In genomic region chr7:116951366-116952292, GRCh38 we compare ENCODE assay signal across 15 cellular contexts. TPM values are rescaled to one million over a fixed set of nuclear protein-coding genes. Genes with fewer than 3 reads are reported as not detected.
A peak's percentile ranks its signal among the peaks of the same experiment; 100 is the strongest.
DNase-seq lines count a peak whose midpoint lies in the region; ATAC-seq and TF ChIP-seq lines count a peak whose summit lies in the region.
"Had no signal": no experiment of that assay in that cellular context is flagged by ENCODE, and none has a peak within 500 bp of the region (broad histone marks: within the 10 kb centered on the region; RNA-seq: fewer than 3 reads in every experiment).

No MANE protein-coding gene starts in this region.

- no peaks in the 10 kb centered on the region for H3K9me3 Mint-ChIP-seq in activated CD8-positive, alpha-beta memory T cell treated with anti-CD3 and anti-CD28 coated beads, Interleukin-2, amount 10 ng/mL, durations not matched to agents 7 days and 5 days (ENCODE audit: low read depth)
- H3K9me3 Mint-ChIP-seq: activated naive CD4-positive, alpha-beta T cell treated with anti-CD3 and anti-CD28 coated beads, Interleukin-2, amount 50 U/mL, for 72 hours had no signal

- H3K9ac ChIP-seq in smooth muscle cell (ENCODE audit: low read depth): no peak overlapping the region

- POLR2A ChIA-PET in PC-9 (lab: Charles Lee; ENCODE audit: unreplicated experiment): no interaction called here
- POLR2A ChIA-PET in GM10248 (lab: Yijun Ruan, JAX): no interaction called here

- H3F3A ChIP-seq in PC-9 (ENCODE audit: insufficient read depth, low read depth) (no peaks in the 10 kb centered on the region), smooth muscle cell (ENCODE audit: low read depth) (peaks cover 12% of the 10 kb centered on the region)

- H3K4me3 Mint-ChIP-seq in activated CD8-positive, alpha-beta memory T cell treated with anti-CD3 and anti-CD28 coated beads, Interleukin-2, amount 10 ng/mL, durations not matched to agents 7 days and 5 days: peak overlapping the region; percentile 1

- H3K9me2 ChIP-seq in PC-9 (ENCODE audit: insufficient read depth): no peaks in the 10 kb centered on the region

- peaks cover 25% of the 10 kb centered on the region for H3K79me2 ChIP-seq in PC-9 (ENCODE audit: low read depth)
- H3K79me2 ChIP-seq in smooth muscle cell (ENCODE audit: low read depth): peaks cover 22% of the 10 kb centered on the region

- no peak for DNase-seq in activated CD8-positive, alpha-beta memory T cell treated with anti-CD3 and anti-CD28 coated beads, Interleukin-2, amount 10 ng/mL, durations not matched to agents 7 days and 5 days
- no peak for DNase-seq in activated CD8-positive, alpha-beta memory T cell treated with anti-CD3 and anti-CD28 coated beads, Interleukin-2, amount 50 U/mL, for 48 hours
- DNase-seq in PC-9: peak in 1 of 2 experiments; percentile 17
- no peak for DNase-seq in smooth muscle cell (lab: John Stamatoyannopoulos, UW; ENCODE audit: unreplicated experiment)
- no peak for DNase-seq in lower lobe of right lung
- no peak for DNase-seq in GM10248 (ENCODE audit: extremely low spot score)
- DNase-seq: ACHN, DMS79, KG1, T-helper 2 cell had no signal

- TF ChIP-seq CTCF in PC-9 (conservative IDR thresholded peaks at IDR 0.05) (no peak), smooth muscle cell (IDR thresholded peaks at IDR 0.05; ENCODE audit: borderline replicate concordance, insufficient read depth, poor library complexity, severe bottlenecking) (no peak), lower lobe of right lung (IDR thresholded peaks at IDR 0.05) (no peak), GM10248 (IDR thresholded peaks at IDR 0.05; ENCODE audit: control extremely low read depth, extremely low read depth, low read depth, missing control alignments) (no peak)

- peaks cover 1% of the 10 kb centered on the region for H3K36me3 Mint-ChIP-seq in activated CD8-positive, alpha-beta memory T cell treated with anti-CD3 and anti-CD28 coated beads, Interleukin-2, amount 10 ng/mL, durations not matched to agents 7 days and 5 days
- H3K36me3 Mint-ChIP-seq: activated naive CD4-positive, alpha-beta T cell treated with anti-CD3 and anti-CD28 coated beads, Interleukin-2, amount 50 U/mL, for 72 hours had no signal

- no peak overlapping the region for H3K27ac Mint-ChIP-seq in activated CD8-positive, alpha-beta memory T cell treated with anti-CD3 and anti-CD28 coated beads, Interleukin-2, amount 10 ng/mL, durations not matched to agents 7 days and 5 days

- ATAC-seq in activated CD8-positive, alpha-beta memory T cell treated with anti-CD3 and anti-CD28 coated beads, Interleukin-2, amount 10 ng/mL, durations not matched to agents 7 days and 5 days: no peak
- ATAC-seq in esophagus mucosa (peak; percentile 14), lower lobe of right lung (no peak), GM18868 (IDR thresholded peaks at IDR 0.05; ENCODE audit: unreplicated experiment) (no peak)
- ATAC-seq: activated naive CD4-positive, alpha-beta T cell treated with anti-CD3 and anti-CD28 coated beads, Interleukin-2, amount 50 U/mL, for 72 hours; gastroesophageal sphincter; GM12878 had no signal

- H3K4me3 ChIP-seq in PC-9 (peak overlapping the region; percentile 95; the same call in 1 of the 2 replicates), smooth muscle cell (no peak overlapping the region), lower lobe of right lung (no peak overlapping the region)

- WGBS in smooth muscle cell (ENCODE audit: low lambda C conversion rate): 95% methylated on average over 17 of the region's 17 CpGs

- BruUV-seq in PC-9 (replicated peaks; lab: Mats Ljungman, UMichigan): no TSS peak

- H3K36me3 ChIP-seq in PC-9 (ENCODE audit: low read depth) (no peaks in the 10 kb centered on the region), smooth muscle cell (ENCODE audit: low read depth) (no peaks in the 10 kb centered on the region), lower lobe of right lung (no peaks in the 10 kb centered on the region)
- H3K36me3 ChIP-seq: gastroesophageal sphincter had no signal

- H3K4me1 Mint-ChIP-seq in activated CD8-positive, alpha-beta memory T cell treated with anti-CD3 and anti-CD28 coated beads, Interleukin-2, amount 10 ng/mL, durations not matched to agents 7 days and 5 days: peaks cover 33% of the 10 kb centered on the region

- intact Hi-C loops in PC-9 (cut with micrococcal nuclease; ENCODE audit: unreplicated experiment): loop anchor here (5.0 kb wide), 2 partner anchors 239 to 279 kb away; partner anchors contain the start of gene MET
- intact Hi-C loops in lower lobe of right lung (cut with DNase I): no loop called here

- peak overlapping the region; percentile 68; the same call in 1 of the 2 replicates for H2AFZ ChIP-seq in PC-9
- no peak overlapping the region for H2AFZ ChIP-seq in smooth muscle cell (ENCODE audit: low read depth)

- no peaks in the 10 kb centered on the region for H3K27me3 ChIP-seq in PC-9 (ENCODE audit: insufficient read depth, low read depth)
- no peaks in the 10 kb centered on the region for H3K27me3 ChIP-seq in smooth muscle cell (ENCODE audit: low read depth)
- H3K27me3 ChIP-seq in lower lobe of right lung (ENCODE audit: low read depth): no peaks in the 10 kb centered on the region
- H3K27me3 ChIP-seq: gastroesophageal sphincter had no signal

- H3K27ac ChIP-seq in PC-9 (no peak overlapping the region), smooth muscle cell (ENCODE audit: low read depth) (peak overlapping the region; percentile 51), lower lobe of right lung (no peak overlapping the region)

- H3K4me2 ChIP-seq in PC-9: peak overlapping the region; percentile 97
- H3K4me2 ChIP-seq in smooth muscle cell: peak overlapping the region; percentile 93

- H4K20me1 ChIP-seq in PC-9 (ENCODE audit: insufficient read depth) (0 out of 2 replicates have a peak, but pooled peaks cover 3% of the 10 kb centered on the region), smooth muscle cell (ENCODE audit: low read depth) (peaks cover 5% of the 10 kb centered on the region)

- CTCF ChIA-PET in activated CD8-positive, alpha-beta memory T cell treated with anti-CD3 and anti-CD28 coated beads, Interleukin-2, amount 10 ng/mL, durations not matched to agents 7 days and 5 days (lab: Charles Lee): no interaction called here
- CTCF ChIA-PET in PC-9 (lab: Charles Lee): interaction anchor here (0.6 kb wide), 1 partner anchor 336 kb away, joined by 7 read pairs; no protein-coding TSS in a partner anchor
- CTCF ChIA-PET in GM10248 (lab: Yijun Ruan, JAX): interaction anchor here (1.4 to 3.0 kb wide), 3 partner anchors 11 to 20 kb away, joined by 4 to 12 read pairs (median 5); no protein-coding TSS in a partner anchor

- H3K27me3 Mint-ChIP-seq in activated CD8-positive, alpha-beta memory T cell treated with anti-CD3 and anti-CD28 coated beads, Interleukin-2, amount 10 ng/mL, durations not matched to agents 7 days and 5 days: peaks cover 8% of the 10 kb centered on the region

- H3K9me3 ChIP-seq in PC-9 (ENCODE audit: insufficient read depth, low read depth) (no peaks in the 10 kb centered on the region), smooth muscle cell (replicated peaks; ENCODE audit: low read depth) (no peaks in the 10 kb centered on the region), lower lobe of right lung (no peaks in the 10 kb centered on the region)
- H3K9me3 ChIP-seq: gastroesophageal sphincter had no signal

- H3K4me1 ChIP-seq in PC-9 (replicated peaks; ENCODE audit: insufficient read depth) (peaks cover 24% of the 10 kb centered on the region), smooth muscle cell (ENCODE audit: low read depth) (peaks cover 10% of the 10 kb centered on the region), lower lobe of right lung (peaks cover 50% of the 10 kb centered on the region)

RNA-seq across cellular contexts. Expression of gene ST7, which starts 1.7 kb away (rescaled TPM):
- total RNA-seq in activated CD8-positive, alpha-beta memory T cell treated with anti-CD3 and anti-CD28 coated beads, Interleukin-2, amount 10 ng/mL, durations not matched to agents 7 days and 5 days: 10 to 100 TPM in 1 of 2 experiments, 1 to 10 TPM in 1; 7.2 to 12.8 TPM
- total RNA-seq in PC-9 (2021): 16.3 and 25.8 TPM in 2 replicates
- total RNA-seq in esophagus mucosa: 8.2 TPM
- total RNA-seq in smooth muscle cell: 23.2 and 35.5 TPM in 2 replicates
- polyA plus RNA-seq in smooth muscle cell: 25.1 and 26.1 TPM in 2 replicates
- total RNA-seq in lower lobe of right lung: 51.1 TPM
